19 cellular contexts compared by ENCODE assay signal in the genomic region with DNA sequence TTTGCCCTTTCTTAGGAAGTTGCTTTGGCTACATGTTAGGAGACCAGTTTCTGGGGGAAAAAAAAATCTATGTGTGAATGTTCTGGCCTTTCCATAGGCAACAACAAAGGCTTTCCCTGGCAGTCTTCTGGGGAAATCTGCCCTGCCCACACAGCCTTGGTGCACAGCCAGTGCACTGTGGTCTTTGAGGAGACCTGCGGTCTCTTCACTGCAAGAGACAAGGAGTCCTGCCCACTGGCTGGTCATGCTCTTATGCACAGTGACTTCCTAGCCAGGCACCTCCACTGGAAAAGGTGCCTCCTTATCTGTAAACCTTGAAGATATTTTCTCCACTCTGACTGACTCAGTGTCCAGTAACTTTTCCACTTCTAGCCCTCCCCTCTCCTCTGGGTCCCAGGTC.
"Had no signal": no experiment of that assay in that cellular context is flagged by ENCODE, and none has a peak within 500 bp of the region (broad histone marks: within the 10 kb centered on the region; RNA-seq: fewer than 3 reads in every experiment).

No MANE protein-coding gene starts in this region.

- H3K9ac ChIP-seq: parathyroid adenoma had no signal

- H3K27ac ChIP-seq: epithelial cell of prostate, esophagus muscularis mucosa, gastroesophageal sphincter, parathyroid adenoma, prostate gland, stomach, thoracic aorta, transverse colon had no signal

- H3K4me3 ChIP-seq: esophagus muscularis mucosa, gastroesophageal sphincter, prostate gland, stomach, thoracic aorta, transverse colon had no signal

- H3K4me1 ChIP-seq: esophagus muscularis mucosa, gastroesophageal sphincter, parathyroid adenoma, prostate gland, stomach, transverse colon had no signal

- H3K36me3 ChIP-seq: esophagus muscularis mucosa, gastroesophageal sphincter, prostate gland, stomach, thoracic aorta, transverse colon had no signal

- H3K4me3 Mint-ChIP-seq: naive thymus-derived CD4-positive, alpha-beta T cell; neural crest cell had no signal

- H3K27ac Mint-ChIP-seq: naive thymus-derived CD4-positive, alpha-beta T cell had no signal

- H3K9me3 ChIP-seq: esophagus muscularis mucosa, prostate gland, thoracic aorta, transverse colon had no signal

- H3K27me3 ChIP-seq: esophagus muscularis mucosa, gastroesophageal sphincter, stomach, transverse colon had no signal

- DNase-seq: effector memory CD4-positive, alpha-beta T cell; hippocampal formation; naive thymus-derived CD4-positive, alpha-beta T cell; occipital lobe; retina; stimulated activated CD4-positive, alpha-beta T cell treated with anti-CD3 and anti-CD28 coated beads, Interleukin-2, amount 100 ng/mL, for 24 hours; stimulated activated CD4-positive, alpha-beta T cell treated with anti-CD3 and anti-CD28 coated beads, Interleukin-4, amount 100 ng/mL, for 4 hours; stimulated activated naive CD4-positive, alpha-beta T cell; stomach; substantia nigra; transverse colon had no signal

- H2AFZ ChIP-seq: parathyroid adenoma had no signal

- H3K79me2 ChIP-seq: parathyroid adenoma had no signal

- H3K4me1 Mint-ChIP-seq: naive thymus-derived CD4-positive, alpha-beta T cell; neural crest cell had no signal

- ATAC-seq: gastroesophageal sphincter; naive thymus-derived CD4-positive, alpha-beta T cell; sciatic nerve had no signal
